In genomic region chr9:113988951-113989780, GRCh38 we compare ENCODE assay signal across 14 cellular contexts.
DNase-seq lines count a peak whose midpoint lies in the region; ATAC-seq and TF ChIP-seq lines count a peak whose summit lies in the region.
"Had no signal": no experiment of that assay in that cellular context is flagged by ENCODE, and none has a peak within 500 bp of the region (broad histone marks: within the 10 kb centered on the region; RNA-seq: fewer than 3 reads in every experiment).

No MANE protein-coding gene starts in this region.

- H3K79me1 ChIP-seq in mesenchymal stem cell (replicated peaks; ENCODE audit: low read length, poor library complexity, severe bottlenecking), result peaks cover 71% of the 10 kb centered on the region

- no peak overlapping the region for H2AK5ac ChIP-seq in mesenchymal stem cell (ENCODE audit: low read length, severe bottlenecking)

- TF ChIP-seq CTCF in AG09309 (IDR thresholded peaks at IDR 0.05; ENCODE audit: control insufficient read depth, insufficient read depth, low read depth, low read length, missing control alignments), result no peak
- TF ChIP-seq CTCF in heart left ventricle (IDR thresholded peaks at IDR 0.05), result no peak
- no peak for TF ChIP-seq CTCF in omental fat pad (IDR thresholded peaks at IDR 0.05)

- WGBS in heart left ventricle, 4 donors, result 75 to 83% (median 82%) methylated on average over 14 of the region's 14 CpGs
- 97% methylated on average over 14 of the region's 14 CpGs for WGBS in mesenchymal stem cell

- no peak overlapping the region for H2BK15ac ChIP-seq in mesenchymal stem cell (ENCODE audit: low read depth, poor library complexity, severe bottlenecking)

- ATAC-seq in heart left ventricle (peak in 2 of 4 donors; percentile 65 to 70), omental fat pad (ENCODE audit: low FRiP score) (peak; percentile 55)
- ATAC-seq: A549 had no signal

- H3K23ac ChIP-seq in mesenchymal stem cell (ENCODE audit: low read length in 2 of 2), result no peak overlapping the region

- H3K27ac ChIP-seq in heart left ventricle, result peak overlapping the region in 2 of 12 donors; percentile 36 to 38
- H3K27ac ChIP-seq in mesenchymal stem cell (ENCODE audit: low read length, poor library complexity, severe bottlenecking), result no peak overlapping the region
- H3K27ac ChIP-seq: A549, ovary had no signal

- no peak overlapping the region for H3K18ac ChIP-seq in mesenchymal stem cell (ENCODE audit: low read depth in 1 of 2, low read length in 2 of 2)

- H3K9me3 ChIP-seq in adipocyte (ENCODE audit: control insufficient read depth, low read length) (no peaks in the 10 kb centered on the region), heart left ventricle (no peaks in the 10 kb centered on the region), mesenchymal stem cell (ENCODE audit: control insufficient read depth, low read length) (no peaks in the 10 kb centered on the region)
- H3K9me3 ChIP-seq: A549, esophagus squamous epithelium, ovary, stomach had no signal

- no peak overlapping the region for H3K14ac ChIP-seq in mesenchymal stem cell (ENCODE audit: low read length in 2 of 2)

- H4K91ac ChIP-seq in mesenchymal stem cell (ENCODE audit: low read length), result no peak overlapping the region

- peak; percentile 20 for DNase-seq in AG09309 (ENCODE audit: low read depth)
- peak; percentile 54 for DNase-seq in adipocyte (ENCODE audit: low read depth)
- peak in 3 of 5 donors; percentile 59 to 69 (median 62) for DNase-seq in heart left ventricle
- DNase-seq in omental fat pad (ENCODE audit: low spot score), result peak; percentile 21
- DNase-seq in mesenchymal stem cell, result no peak
- DNase-seq in NCI-H2196 (lab: John Stamatoyannopoulos, UW; ENCODE audit: unreplicated experiment), result no peak
- DNase-seq in DMS79 (lab: John Stamatoyannopoulos, UW), result no peak
- no peak for DNase-seq in SKM-1 treated with dmso at 0.1 percent for 144 hours (lab: John Stamatoyannopoulos, UW; ENCODE audit: unreplicated experiment)
- DNase-seq: activated effector memory CD4-positive, alpha-beta T cell treated with Interleukin-2 at 50 U/mL for 16 hours; esophagus squamous epithelium; NCI-H345; stomach had no signal

- no peaks in the 10 kb centered on the region for H3K27me3 ChIP-seq in adipocyte (replicated peaks; ENCODE audit: control insufficient read depth, insufficient read depth, low read length)
- no peaks in the 10 kb centered on the region for H3K27me3 ChIP-seq in heart left ventricle
- no peaks in the 10 kb centered on the region for H3K27me3 ChIP-seq in mesenchymal stem cell (ENCODE audit: control insufficient read depth in 1 of 2, insufficient read depth in 1 of 2, low read length in 2 of 2)
- H3K27me3 ChIP-seq: esophagus squamous epithelium, ovary, stomach had no signal

- intact Hi-C loops in heart left ventricle (cut with DNase I), result no loop called here

- H3K9ac ChIP-seq in adipocyte (ENCODE audit: low read length), result no peak overlapping the region
- H3K9ac ChIP-seq in mesenchymal stem cell (ENCODE audit: low read length), result no peak overlapping the region

- no peak overlapping the region for H3K4ac ChIP-seq in mesenchymal stem cell (ENCODE audit: low read depth in 1 of 2, low read length in 2 of 2)

- no peak for TF ChIP-seq POLR2A in heart left ventricle (IDR thresholded peaks at IDR 0.05)

- H2AFZ ChIP-seq in mesenchymal stem cell (ENCODE audit: low read depth, low read length), result no peak overlapping the region

- H3K36me3 ChIP-seq in adipocyte (ENCODE audit: control insufficient read depth, insufficient read depth, low read length, severe bottlenecking) (peaks cover 3% of the 10 kb centered on the region), heart left ventricle (peaks cover 0 to 18% (median 0%) of the 10 kb centered on the region in 9 donors), mesenchymal stem cell (ENCODE audit: control insufficient read depth in 1 of 2, insufficient read depth in 2 of 2, low read depth in 1 of 2, low read length in 2 of 2) (peaks cover 46 to 77% of the 10 kb centered on the region in 2 experiments)
- H3K36me3 ChIP-seq: ovary had no signal

- H4K8ac ChIP-seq in mesenchymal stem cell (ENCODE audit: low read length), result no peak overlapping the region

- H2BK12ac ChIP-seq in mesenchymal stem cell (ENCODE audit: low read length in 2 of 2), result no peak overlapping the region

- H3K4me1 ChIP-seq in adipocyte (ENCODE audit: control insufficient read depth, insufficient read depth, low read length), result peaks cover 42% of the 10 kb centered on the region
- peaks cover 8 to 47% (median 33%) of the 10 kb centered on the region in 12 donors for H3K4me1 ChIP-seq in heart left ventricle
- H3K4me1 ChIP-seq in mesenchymal stem cell (ENCODE audit: control insufficient read depth, insufficient read depth, low read depth, low read length), result peaks cover 16% of the 10 kb centered on the region
- H3K4me1 ChIP-seq: A549 had no signal

- no peak overlapping the region for H3K4me2 ChIP-seq in mesenchymal stem cell (ENCODE audit: low read length, poor library complexity, severe bottlenecking)
- H3K4me2 ChIP-seq: A549 had no signal

- no peak overlapping the region for H2BK120ac ChIP-seq in mesenchymal stem cell (ENCODE audit: low read depth, low read length)

- H3K4me3 ChIP-seq in AG09309 (ENCODE audit: control insufficient read depth, low read depth, low read length), result no peak overlapping the region
- H3K4me3 ChIP-seq in adipocyte (ENCODE audit: low read length), result no peak overlapping the region
- H3K4me3 ChIP-seq in heart left ventricle, result no peak overlapping the region
- no peak overlapping the region for H3K4me3 ChIP-seq in mesenchymal stem cell (ENCODE audit: insufficient read depth in 1 of 2, low read depth in 1 of 2, low read length in 2 of 2)
- H3K4me3 ChIP-seq: A549, esophagus squamous epithelium, ovary, stomach had no signal

- no peak overlapping the region for H2BK5ac ChIP-seq in mesenchymal stem cell (ENCODE audit: low read depth, low read length, poor library complexity, severe bottlenecking)

Comparison
In these comparisons a context has a peak if more than half of its experiments do, and no peak if none do; other contexts are left out.
1. DNase-seq: peak in AG09309 (single experiment), adipocyte (single experiment), heart left ventricle (3 of 5) and omental fat pad (single experiment); none in mesenchymal stem cell (single experiment), NCI-H2196 (single experiment), DMS79 (single experiment) and SKM-1 treated with dmso at 0.1 percent for 144 hours (single experiment).